In the genomic region with DNA sequence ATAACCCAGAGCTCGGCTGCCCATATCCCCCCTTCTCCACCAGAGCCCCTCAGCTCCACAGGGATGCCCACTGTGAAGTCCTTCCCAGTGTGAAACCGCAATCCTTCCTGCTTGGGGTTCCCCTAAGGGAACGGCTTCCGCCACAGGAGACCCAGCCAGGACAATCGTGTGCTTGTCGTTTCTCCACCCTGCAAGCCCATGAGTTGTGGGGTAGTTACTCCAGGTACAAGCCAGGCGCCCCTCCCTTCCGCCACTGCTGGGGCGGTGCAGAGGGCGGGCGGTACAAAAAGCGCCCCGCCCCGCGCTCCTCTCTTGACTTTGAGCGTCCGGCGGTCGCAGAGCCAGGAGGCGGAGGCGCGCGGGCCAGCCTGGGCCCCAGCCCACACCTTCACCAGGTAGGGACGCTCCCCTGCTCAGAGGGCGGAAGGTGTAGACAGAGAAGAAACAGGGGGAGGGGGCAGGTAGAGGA, we compare ENCODE assay signal across 8 cellular contexts. TPM values are rescaled to one million over a fixed set of nuclear protein-coding genes. Genes with fewer than 3 reads are reported as not detected.
A peak's percentile ranks its signal among the peaks of the same experiment; 100 is the strongest.
DNase-seq lines count a peak whose midpoint lies in the region; TF ChIP-seq lines count a peak whose summit lies in the region.

Gene TINAGL1 (plus strand): TSS at position 315 of the 469 bp plus-strand sequence. CDS start 634 bp downstream, outside the sequence.

- H3K9me3 ChIP-seq in tibial artery = no peaks in the 10 kb centered on the region

- TF ChIP-seq POLR2A in lower leg skin (IDR thresholded peaks at IDR 0.05) = no peak

- no peaks in the 10 kb centered on the region for H3K36me3 Mint-ChIP-seq in dendritic cell treated with granulocyte-macrophage colony-stimulating factor and Interleukin-4, amounts not matched to agents 40 ng/mL and 50 ng/mL, for 4 days (ENCODE audit: low read depth)

- peak within 1 kb of the TSS; percentile 87 to 91 for H3K27ac ChIP-seq in tibial artery

- H3K4me3 ChIP-seq in lower leg skin (ENCODE audit: low read depth, poor library complexity, severe bottlenecking) = peak within 1 kb of the TSS; percentile 20
- H3K4me3 ChIP-seq in tibial artery = peak within 1 kb of the TSS; percentile 72 to 81

- peaks cover 0 to 72% (median 54%) of the 10 kb centered on the region in 4 donors for H3K4me1 ChIP-seq in tibial artery

- H3K27me3 Mint-ChIP-seq in dendritic cell treated with granulocyte-macrophage colony-stimulating factor and Interleukin-4, amounts not matched to agents 40 ng/mL and 50 ng/mL, for 4 days = peaks cover 21% of the 10 kb centered on the region

- H3K4me1 Mint-ChIP-seq in dendritic cell treated with granulocyte-macrophage colony-stimulating factor and Interleukin-4, amounts not matched to agents 40 ng/mL and 50 ng/mL, for 4 days (ENCODE audit: low read depth) = peaks cover 41% of the 10 kb centered on the region

- peaks cover 0 to 5% (median 0%) of the 10 kb centered on the region in 3 donors for H3K36me3 ChIP-seq in tibial artery

- no peaks in the 10 kb centered on the region for H3K9me3 Mint-ChIP-seq in dendritic cell treated with granulocyte-macrophage colony-stimulating factor and Interleukin-4, amounts not matched to agents 40 ng/mL and 50 ng/mL, for 4 days

- 1 to 4% methylated on average over 25 of the region's 25 CpGs for WGBS in lower leg skin, 2 donors

- peak within 1 kb of the TSS; percentile 18 for H3K4me3 Mint-ChIP-seq in dendritic cell treated with granulocyte-macrophage colony-stimulating factor and Interleukin-4, amounts not matched to agents 40 ng/mL and 50 ng/mL, for 4 days

- no peak for TF ChIP-seq CTCF in lower leg skin (IDR thresholded peaks at IDR 0.05)
- no peak for TF ChIP-seq CTCF in tibial artery (IDR thresholded peaks at IDR 0.05)

- no peaks in the 10 kb centered on the region for H3K27me3 ChIP-seq in tibial artery

- intact Hi-C loops in dendritic cell treated with granulocyte-macrophage colony-stimulating factor and Interleukin-4, amounts not matched to agents 40 ng/mL and 50 ng/mL, for 4 days (cut with micrococcal nuclease) = no loop called here
- intact Hi-C loops in lower leg skin (cut with DNase I; ENCODE audit: low total_unique reads) = loop anchor here (10.0 kb wide), 1 partner anchor 209 kb away; no protein-coding TSS in a partner anchor
- intact Hi-C loops in tibial artery (cut with DNase I; ENCODE audit: low total_unique reads) = no loop called here

- H3K27ac Mint-ChIP-seq in dendritic cell treated with granulocyte-macrophage colony-stimulating factor and Interleukin-4, amounts not matched to agents 40 ng/mL and 50 ng/mL, for 4 days = peak within 1 kb of the TSS; percentile 60

- peak; percentile 31 for DNase-seq in NCI-H146 (lab: John Stamatoyannopoulos, UW)
- no peak for DNase-seq in NCI-H146 treated with DMSO at 0.1 percent for 48 hours (lab: John Stamatoyannopoulos, UW; ENCODE audit: unreplicated experiment)
- no peak for DNase-seq in lower leg skin (ENCODE audit: low spot score in 2 of 2)
- peak in 1 of 2 donors; percentile 90 for DNase-seq in tibial artery
- no peak for DNase-seq in EL
- no peak for DNase-seq in stimulated activated CD4-positive, alpha-beta T cell treated with anti-CD3 and anti-CD28 coated beads, Interleukin-12 subunit alpha, Interleukin-12 subunit beta, amount 100 ng/mL, for 4 hours
- DNase-seq in NCI-H1694 treated with DMSO at 0.1 percent for 48 hours (lab: John Stamatoyannopoulos, UW) = no peak

RNA-seq across cellular contexts. Expression of gene TINAGL1, which starts in this region (rescaled TPM):
- 100 to 1,000 TPM in 1 of 4 donors, 10 to 100 TPM in 3; 39.1 to 107 (median 69.2) TPM for total RNA-seq in lower leg skin
